In the genomic region with DNA sequence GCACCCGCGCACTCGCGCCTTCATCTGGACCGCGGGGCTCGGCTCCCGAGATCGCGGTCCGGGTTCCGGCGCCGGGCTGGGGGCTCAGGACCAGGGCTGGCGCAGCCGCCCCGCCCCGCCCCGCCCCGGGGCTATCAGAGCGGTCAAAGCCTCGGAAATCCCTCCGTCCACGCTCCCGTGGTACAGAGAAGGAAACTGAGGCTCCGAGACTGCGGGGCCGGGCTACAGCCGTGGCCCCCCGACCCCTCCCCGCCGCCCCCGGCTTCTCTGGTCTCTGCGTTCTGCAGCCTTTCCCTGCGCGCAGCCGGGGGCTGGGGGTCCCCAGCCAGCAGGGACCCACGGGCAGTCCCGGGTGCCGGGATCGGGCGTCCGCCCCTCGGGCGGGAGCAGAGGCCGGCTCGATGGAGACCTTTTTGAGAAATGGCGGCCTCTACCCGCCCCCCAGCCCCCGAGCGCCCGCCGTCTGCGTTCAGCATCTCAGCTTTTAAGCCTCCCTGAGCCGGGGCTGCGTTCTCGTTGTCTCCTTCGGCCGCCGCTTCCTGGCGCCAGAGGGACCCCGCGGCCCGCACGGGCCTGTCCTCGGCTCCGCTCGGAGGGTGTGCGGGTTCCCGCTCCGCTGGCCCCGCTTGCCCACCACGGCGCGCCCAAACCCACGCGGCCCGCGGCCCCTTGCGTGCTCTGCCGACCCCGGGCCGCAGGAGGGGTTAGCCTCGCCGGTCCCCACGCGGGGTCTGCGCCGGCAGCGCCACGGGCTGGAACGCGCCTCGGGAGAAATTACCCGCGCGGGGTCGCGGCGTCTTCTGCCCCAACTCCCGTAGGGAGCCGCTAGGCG, we compare ENCODE assay signal across 9 cellular contexts. TPM values are rescaled to one million over a fixed set of nuclear protein-coding genes. Genes with fewer than 3 reads are reported as not detected.
DNase-seq lines count a peak whose midpoint lies in the region; ATAC-seq and TF ChIP-seq lines count a peak whose summit lies in the region.
"Had no signal": no experiment of that assay in that cellular context is flagged by ENCODE, and none has a peak within 500 bp of the region (broad histone marks: within the 10 kb centered on the region; RNA-seq: fewer than 3 reads in every experiment).

No MANE protein-coding gene starts in this region.

- H3K36me3 Mint-ChIP-seq in H9 (ENCODE audit: insufficient read depth in 1 of 3, low read depth in 3 of 3), result peaks cover 0 to 6% (median 3%) of the 10 kb centered on the region in 3 experiments; a peak in 3 of 7 replicates
- peaks cover 10% of the 10 kb centered on the region for H3K36me3 Mint-ChIP-seq in activated T-helper 17 cell treated with anti-CD3 and anti-CD28 coated beads, Interleukin-2, amount 50 U/mL, for 72 hours (ENCODE audit: low read depth)

- no peak overlapping the region for H2BK12ac ChIP-seq in H9 (ENCODE audit: insufficient read length, low read depth, low read length)

- H3K9me3 ChIP-seq in H9 (ENCODE audit: control insufficient read depth, low read depth, low read length) (no peaks in the 10 kb centered on the region), Peyer's patch (no peaks in the 10 kb centered on the region), vagina (no peaks in the 10 kb centered on the region)
- H3K9me3 ChIP-seq: neutrophil had no signal

- no peak overlapping the region for H3K27ac Mint-ChIP-seq in H9
- H3K27ac Mint-ChIP-seq in activated T-helper 17 cell treated with anti-CD3 and anti-CD28 coated beads, Interleukin-2, amount 50 U/mL, for 72 hours, result no peak overlapping the region

- H3K79me1 ChIP-seq in H9 (ENCODE audit: insufficient read depth, low read depth, low read length, poor library complexity, severe bottlenecking) (no peaks in the 10 kb centered on the region), mesendoderm (ENCODE audit: low read length) (no peaks in the 10 kb centered on the region)

- no peak overlapping the region for H2AFZ ChIP-seq in H9 (ENCODE audit: low read length)

- H3K27me3 ChIP-seq in H9 (ENCODE audit: insufficient read depth, low read length), result peaks cover 76% of the 10 kb centered on the region
- peaks cover 5 to 52% of the 10 kb centered on the region in 2 donors for H3K27me3 ChIP-seq in Peyer's patch
- peaks cover 59% of the 10 kb centered on the region for H3K27me3 ChIP-seq in mesendoderm (ENCODE audit: insufficient read depth, low read length, poor library complexity)
- peaks cover 34% of the 10 kb centered on the region for H3K27me3 ChIP-seq in vagina

- H3K14ac ChIP-seq in H9 (ENCODE audit: insufficient read depth, low read length), result no peak overlapping the region

- H2BK20ac ChIP-seq in H9 (ENCODE audit: low read depth, low read length, poor library complexity, severe bottlenecking), result no peak overlapping the region

- H2BK15ac ChIP-seq in H9 (ENCODE audit: low read depth, low read length) (no peak overlapping the region), mesendoderm (replicated peaks; ENCODE audit: low read depth) (no peak overlapping the region)

- H3K18ac ChIP-seq in H9 (ENCODE audit: insufficient read length, low read depth, low read length), result no peak overlapping the region
- H3K18ac ChIP-seq in mesendoderm (ENCODE audit: low read length), result no peak overlapping the region

- no peaks in the 10 kb centered on the region for H3K36me3 ChIP-seq in Peyer's patch
- H3K36me3 ChIP-seq in mesendoderm (ENCODE audit: control insufficient read depth, insufficient read depth, low read length), result no peaks in the 10 kb centered on the region
- H3K36me3 ChIP-seq in vagina, result no peaks in the 10 kb centered on the region
- H3K36me3 ChIP-seq: neutrophil had no signal

- H3K56ac ChIP-seq in H9 (ENCODE audit: insufficient read length, low read depth, low read length), result no peak overlapping the region
- no peak overlapping the region for H3K56ac ChIP-seq in mesendoderm (ENCODE audit: low read length)

- H2BK120ac ChIP-seq in H9 (ENCODE audit: low read depth, low read length, poor library complexity, severe bottlenecking) (no peak overlapping the region), mesendoderm (ENCODE audit: low read depth, low read length) (no peak overlapping the region)

- H4K5ac ChIP-seq in H9 (ENCODE audit: insufficient read length, low read depth, low read length), result no peak overlapping the region
- no peak overlapping the region for H4K5ac ChIP-seq in mesendoderm (ENCODE audit: low read length)

- H3T11ph ChIP-seq in H9 (ENCODE audit: low read length), result no peak overlapping the region

- no peak for TF ChIP-seq POLR2A in Peyer's patch (IDR thresholded peaks at IDR 0.05)
- no peak for TF ChIP-seq POLR2A in vagina (IDR thresholded peaks at IDR 0.05)

- peaks cover 5% of the 10 kb centered on the region for H3K23me2 ChIP-seq in H9 (ENCODE audit: insufficient read length, low read depth, low read length, poor library complexity, severe bottlenecking)

- H3K4me1 ChIP-seq in H9 (ENCODE audit: insufficient read depth, low read length) (no peaks in the 10 kb centered on the region; the same call in 1 of the 2 replicates), Peyer's patch (peaks cover 0 to 40% (median 27%) of the 10 kb centered on the region in 4 donors), mesendoderm (ENCODE audit: control insufficient read depth, low read depth, low read length) (no peaks in the 10 kb centered on the region), vagina (peaks cover 48% of the 10 kb centered on the region)

- no peaks in the 10 kb centered on the region for H3K79me2 ChIP-seq in H9 (ENCODE audit: insufficient read depth, low read length)
- H3K79me2 ChIP-seq in mesendoderm (ENCODE audit: control insufficient read depth, insufficient read depth, low read length), result no peaks in the 10 kb centered on the region

- H3K27me3 Mint-ChIP-seq in H9 (ENCODE audit: low read depth), result peaks cover 83% of the 10 kb centered on the region
- peaks cover 46% of the 10 kb centered on the region for H3K27me3 Mint-ChIP-seq in activated T-helper 17 cell treated with anti-CD3 and anti-CD28 coated beads, Interleukin-2, amount 50 U/mL, for 72 hours

- no peak for ATAC-seq in activated T-helper 17 cell treated with anti-CD3 and anti-CD28 coated beads, Interleukin-2, amount 50 U/mL, for 72 hours (replicated peaks)
- no peak for ATAC-seq in HG02798 (IDR thresholded peaks at IDR 0.05; ENCODE audit: poor library complexity, unreplicated experiment)

- no CpG with 5 or more reads among the region's 103 CpGs for WGBS in H9 (ENCODE audit: extremely low coverage, insufficient read length, low lambda C conversion rate)
- no CpG with 5 or more reads among the region's 103 CpGs for WGBS in mesendoderm (ENCODE audit: extremely low coverage, insufficient coverage, low lambda C conversion rate)

- intact Hi-C loops in vagina (cut with DNase I), result no loop called here

- H3K4me1 Mint-ChIP-seq in H9, result peaks cover 20 to 52% of the 10 kb centered on the region in 2 experiments
- H3K4me1 Mint-ChIP-seq in activated T-helper 17 cell treated with anti-CD3 and anti-CD28 coated beads, Interleukin-2, amount 50 U/mL, for 72 hours, result no peaks in the 10 kb centered on the region

- H3K9me3 Mint-ChIP-seq in H9, result no peaks in the 10 kb centered on the region; a peak in 1 of 5 replicates
- no peaks in the 10 kb centered on the region for H3K9me3 Mint-ChIP-seq in activated T-helper 17 cell treated with anti-CD3 and anti-CD28 coated beads, Interleukin-2, amount 50 U/mL, for 72 hours

- H4K91ac ChIP-seq in H9 (ENCODE audit: insufficient read length, low read depth, low read length), result no peak overlapping the region

- TF ChIP-seq CTCF in H9 (conservative IDR thresholded peaks at IDR 0.05) (peak; percentile 61), Peyer's patch (IDR thresholded peaks at IDR 0.05) (peak in 2 of 6 experiments; percentile 13 to 31), coronary artery (IDR thresholded peaks at IDR 0.05) (no peak), vagina (IDR thresholded peaks at IDR 0.05) (no peak)

- no peak overlapping the region for H3K27ac ChIP-seq in H9 (ENCODE audit: insufficient read length, low read depth, low read length)
- H3K27ac ChIP-seq in Peyer's patch, result no peak overlapping the region
- H3K27ac ChIP-seq in coronary artery, result no peak overlapping the region
- no peak overlapping the region for H3K27ac ChIP-seq in mesendoderm (ENCODE audit: low read depth, low read length)
- H3K27ac ChIP-seq in vagina, result no peak overlapping the region
- H3K27ac ChIP-seq: neutrophil, SK-N-MC had no signal

- H3K4ac ChIP-seq in H9 (ENCODE audit: low read depth, low read length) (no peak overlapping the region), mesendoderm (ENCODE audit: low read depth, low read length) (no peak overlapping the region)

- peak overlapping the region in 3 of 4 donors; percentile 26 to 35 (median 27) for H3K4me3 ChIP-seq in Peyer's patch
- peak overlapping the region; percentile 67 for H3K4me3 ChIP-seq in coronary artery
- no peak overlapping the region for H3K4me3 ChIP-seq in mesendoderm (ENCODE audit: low read length)
- peak overlapping the region; percentile 18 to 37 for H3K4me3 ChIP-seq in vagina

- no peak overlapping the region for H2BK5ac ChIP-seq in H9 (ENCODE audit: insufficient read length, low read length)
- H2BK5ac ChIP-seq in mesendoderm (ENCODE audit: low read length), result no peak overlapping the region

- H2AK5ac ChIP-seq in H9 (ENCODE audit: insufficient read length, low read length), result no peak overlapping the region
- H2AK5ac ChIP-seq in mesendoderm (ENCODE audit: low read length), result no peak overlapping the region

- DNase-seq in H9, result peak; percentile 80
- DNase-seq in Peyer's patch, result no peak
- DNase-seq in coronary artery (ENCODE audit: low spot score), result no peak
- peak; percentile 74 for DNase-seq in mesendoderm
- DNase-seq in vagina (ENCODE audit: extremely low spot score in 2 of 2), result no peak

- no peaks in the 10 kb centered on the region for H4K20me1 ChIP-seq in H9 (ENCODE audit: control insufficient read depth, insufficient read depth, insufficient read length)

- no peak overlapping the region for H3K23ac ChIP-seq in H9 (ENCODE audit: insufficient read length, low read depth, low read length)
- no peak overlapping the region for H3K23ac ChIP-seq in mesendoderm (ENCODE audit: low read length)

- no peak overlapping the region for H3K4me3 Mint-ChIP-seq in H9
- H3K4me3 Mint-ChIP-seq in activated T-helper 17 cell treated with anti-CD3 and anti-CD28 coated beads, Interleukin-2, amount 50 U/mL, for 72 hours, result no peak overlapping the region

- H4K8ac ChIP-seq in H9 (replicated peaks; ENCODE audit: insufficient read length, low read depth, low read length) (no peak overlapping the region), mesendoderm (ENCODE audit: low read depth, low read length) (no peak overlapping the region)

- H3K9ac ChIP-seq in H9 (ENCODE audit: extremely low read depth, insufficient read length, low read length), result no peak overlapping the region
- no peak overlapping the region for H3K9ac ChIP-seq in mesendoderm (ENCODE audit: low read length)

- peak overlapping the region; percentile 34 for H3K4me2 ChIP-seq in H9 (ENCODE audit: insufficient read depth, insufficient read length, low read length)
- peak overlapping the region; percentile 2 for H3K4me2 ChIP-seq in mesendoderm (ENCODE audit: low read length)

RNA-seq across cellular contexts. Expression of gene NPTX1, which starts 1.5 kb away (rescaled TPM):
- total RNA-seq in H9 (2021) (20.5 and 20.8 TPM in 2 replicates), Peyer's patch (1 to 10 TPM in 1 of 4 donors, under 1 TPM in 1, not detected in 2; 0.80 to 1.8 TPM), vagina (0.49 TPM)
- 0.13 TPM for polyA plus RNA-seq in mesendoderm (2013, experiment 1 of 2)
- polyA plus RNA-seq in mesendoderm (2013, experiment 2 of 2), result 0.17 TPM
- 10 to 100 TPM in 1 of 2 donors, 1 to 10 TPM in 1; 1.5 to 10.2 TPM for total RNA-seq in activated T-helper 17 cell treated with anti-CD3 and anti-CD28 coated beads, Interleukin-2, amount 50 U/mL, for 72 hours

Comparison
In these comparisons a context has a peak if more than half of its experiments do, and no peak if none do; other contexts are left out.
1. DNase-seq: peak in H9 (single experiment) and mesendoderm (single experiment); none in Peyer's patch (0 of 3), coronary artery (single experiment) and vagina (0 of 2).